Comparison of ENCODE assay signal across 9 cellular contexts in genomic region chr11:116786966-116787365, GRCh38. TPM values are rescaled to one million over a fixed set of nuclear protein-coding genes. Genes with fewer than 3 reads are reported as not detected.
A peak's percentile ranks its signal among the peaks of the same experiment; 100 is the strongest.
DNase-seq lines count a peak whose midpoint lies in the region; ATAC-seq and TF ChIP-seq lines count a peak whose summit lies in the region.
"Had no signal": no experiment of that assay in that cellular context is flagged by ENCODE, and none has a peak within 500 bp of the region (broad histone marks: within the 10 kb centered on the region; RNA-seq: fewer than 3 reads in every experiment).

No MANE protein-coding gene starts in this region.

- peak overlapping the region; percentile 16 to 97 (median 54) for H3K27ac Mint-ChIP-seq in IgD-negative memory B cell
- peak overlapping the region; percentile 63 to 98 (median 89) for H3K27ac Mint-ChIP-seq in naive B cell

- no peaks in the 10 kb centered on the region for H3K27me3 ChIP-seq in AG04450 (ENCODE audit: control insufficient read depth, insufficient read depth, low read length)

- no peaks in the 10 kb centered on the region for H3K9me3 Mint-ChIP-seq in IgD-negative memory B cell
- no peaks in the 10 kb centered on the region for H3K9me3 Mint-ChIP-seq in naive B cell

- ATAC-seq in naive B cell (ENCODE audit: low read depth in 2 of 2) (no peak), GM21825 (IDR thresholded peaks at IDR 0.05; ENCODE audit: unreplicated experiment) (no peak)

- POLR2A ChIA-PET in AG04450 (lab: Yijun Ruan, JAX): interaction anchor here (0.6 to 3.3 kb wide), 3 partner anchors 14 to 158 kb away, joined by 3 to 11 read pairs (median 8); partner anchors contain the start of gene BUD13

- peaks cover 20 to 29% (median 24%) of the 10 kb centered on the region in 3 donors for H3K4me1 Mint-ChIP-seq in IgD-negative memory B cell
- peaks cover 22 to 41% (median 36%) of the 10 kb centered on the region in 3 donors for H3K4me1 Mint-ChIP-seq in naive B cell

- H3K4me3 ChIP-seq in AG04450 (ENCODE audit: low read depth, low read length) (peak overlapping the region; percentile 89), choroid plexus epithelial cell (ENCODE audit: low read depth, low read length) (peak overlapping the region; percentile 82)

- H3K4me3 Mint-ChIP-seq in IgD-negative memory B cell: peak overlapping the region; percentile 89 to 99 (median 98)
- peak overlapping the region; percentile 77 to 99 (median 96) for H3K4me3 Mint-ChIP-seq in naive B cell

- H3K27me3 Mint-ChIP-seq in IgD-negative memory B cell (peaks cover 3% of the 10 kb centered on the region), naive B cell (peaks cover 0 to 9% (median 0%) of the 10 kb centered on the region in 3 donors)

- no peak overlapping the region for H3K27ac ChIP-seq in AG04450 (ENCODE audit: low read depth, low read length)

- H3K36me3 Mint-ChIP-seq in IgD-negative memory B cell (peaks cover 4% of the 10 kb centered on the region), naive B cell (peaks cover 19 to 21% of the 10 kb centered on the region in 2 donors)

- CTCF ChIA-PET in AG04450 (lab: Charles Lee): interaction anchor here (0.5 to 11.0 kb wide), 7 partner anchors 32 to 440 kb away, joined by 3 to 209 read pairs (median 4); no protein-coding TSS in a partner anchor

- H3K9me3 ChIP-seq in AG04450 (ENCODE audit: control insufficient read depth, insufficient read depth, low read length): no peaks in the 10 kb centered on the region

- DNase-seq in AG04450 (ENCODE audit: low read depth, low spot score) (no peak), choroid plexus epithelial cell (ENCODE audit: low read depth) (no peak), naive B cell (no peak), NCI-H2227 treated with DMSO at 0.1 percent for 48 hours (lab: John Stamatoyannopoulos, UW) (no peak), foreskin melanocyte (no peak)
- no peak for DNase-seq in stimulated activated naive CD4-positive, alpha-beta T cell treated with Interleukin-2 at 50 U/mL for 16 hours (lab: John Stamatoyannopoulos, UW)
- DNase-seq: NCI-H524 treated with DMSO at 0.1 percent for 48 hours had no signal

- TF ChIP-seq CTCF in AG04450 (IDR thresholded peaks at IDR 0.05; ENCODE audit: low read depth, low read length) (no peak), choroid plexus epithelial cell (conservative IDR thresholded peaks at IDR 0.05; ENCODE audit: low read depth, low read length) (no peak)

RNA-seq across cellular contexts. Expression of gene ZPR1, which starts 0.9 kb away (rescaled TPM):
- polyA plus RNA-seq in AG04450 (2011; rRNA removed) (57.1 and 57.7 TPM in 2 replicates), IgD-negative memory B cell (56.3 TPM), naive B cell (ENCODE audit: low read depth in 6 of 6) (10 to 100 TPM; 36.9 to 51.1 (median 45.0) TPM)
- 54.6 and 58.4 TPM in 2 replicates for polyA minus RNA-seq in AG04450 (2011; rRNA and poly(A)+ RNA removed)

RNA-seq across cellular contexts. Expression of gene APOA5, which starts 4.7 kb away (rescaled TPM):
- polyA plus RNA-seq in AG04450 (2011; rRNA removed) (not detected in 2 replicates), IgD-negative memory B cell (not detected), naive B cell (ENCODE audit: low read depth in 6 of 6) (not detected)
- polyA minus RNA-seq in AG04450 (2011; rRNA and poly(A)+ RNA removed): not detected in 2 replicates

RNA-seq across cellular contexts. Expression of gene BUD13, which starts 14.2 kb away (rescaled TPM):
- polyA plus RNA-seq in AG04450 (2011; rRNA removed) (11.8 and 12.3 TPM in 2 replicates), IgD-negative memory B cell (16.5 TPM), naive B cell (ENCODE audit: low read depth in 6 of 6) (10 to 100 TPM in 4 of 6 donors, 1 to 10 TPM in 2; 5.0 to 17.7 (median 13.6) TPM)
- 18.6 and 19.1 TPM in 2 replicates for polyA minus RNA-seq in AG04450 (2011; rRNA and poly(A)+ RNA removed)

RNA-seq across cellular contexts. Expression of gene APOA4, which starts 36.1 kb away (rescaled TPM):
- polyA plus RNA-seq in AG04450 (2011; rRNA removed) (not detected in 2 replicates), IgD-negative memory B cell (not detected), naive B cell (ENCODE audit: low read depth in 6 of 6) (not detected)
- not detected in 2 replicates for polyA minus RNA-seq in AG04450 (2011; rRNA and poly(A)+ RNA removed)

RNA-seq across cellular contexts. Expression of gene APOC3, which starts 42.7 kb away (rescaled TPM):
- not detected in 2 replicates for polyA plus RNA-seq in AG04450 (2011; rRNA removed)
- polyA minus RNA-seq in AG04450 (2011; rRNA and poly(A)+ RNA removed): not detected in 2 replicates
- polyA plus RNA-seq in IgD-negative memory B cell: not detected
- polyA plus RNA-seq in naive B cell (ENCODE audit: low read depth in 6 of 6): not detected
